ENCODE assay signal across 1 cellular context in genomic region chr3:196632033-196632751, GRCh38.
A peak's percentile ranks its signal among the peaks of the same experiment; 100 is the strongest.
TF ChIP-seq lines count a peak whose summit lies in the region.

No MANE protein-coding gene starts in this region.

TF ChIP-seq in K562, 482 proteins besides CTCF, POLR2A, EP300 and RAD21 (continued from another document and continues in another):
- TF ChIP-seq UBTF (IDR thresholded peaks at IDR 0.05; ENCODE audit: borderline replicate concordance in 1 of 2, low read depth in 2 of 2, low read length in 2 of 2) (peak; percentile 70 to 90; a peak in 3 of 4 replicates), POLR3A (IDR thresholded peaks at IDR 0.05; ENCODE audit: borderline replicate concordance, extremely low read depth, insufficient read depth, insufficient read length) (no peak), C11orf30 (IDR thresholded peaks at IDR 0.05; ENCODE audit: low read depth) (peak; percentile 29; the same call in 1 of the 2 replicates), IRF2 (CRISPR knock-in tag; IDR thresholded peaks at IDR 0.05) (no peak), ZNF197 (CRISPR knock-in tag; IDR thresholded peaks at IDR 0.05; ENCODE audit: low read depth) (0 out of 2 replicates have a peak, but pooled peaks have one; percentile 47), FOXJ3 (CRISPR knock-in tag; IDR thresholded peaks at IDR 0.05) (no peak), ZNF445 (CRISPR knock-in tag; IDR thresholded peaks at IDR 0.05; ENCODE audit: low read depth) (no peak), ERF (CRISPR knock-in tag; IDR thresholded peaks at IDR 0.05) (peak; percentile 14; the same call in 1 of the 2 replicates), SAFB (IDR thresholded peaks at IDR 0.05; ENCODE audit: borderline replicate concordance, low read depth, low read length) (no peak), ZFP1 (CRISPR knock-in tag; IDR thresholded peaks at IDR 0.05) (no peak), GATAD2B (IDR thresholded peaks at IDR 0.05; ENCODE audit: borderline replicate concordance) (no peak), MCM3 (IDR thresholded peaks at IDR 0.05) (no peak), RB1 (IDR thresholded peaks at IDR 0.05; ENCODE audit: low read depth) (peak; percentile 79; the same call in 1 of the 2 replicates), DPF2 (IDR thresholded peaks at IDR 0.05) (no peak; the same call in none of the 2 replicates), LARP7 (IDR thresholded peaks at IDR 0.05) (no peak; the same call in 1 of the 2 replicates), POLR2H (tag; IDR thresholded peaks at IDR 0.05; ENCODE audit: low read depth) (peak; percentile 90), MAFF (IDR thresholded peaks at IDR 0.05; ENCODE audit: low read length) (no peak), ZNF695 (CRISPR knock-in tag; IDR thresholded peaks at IDR 0.05) (no peak), PRDM10 (IDR thresholded peaks at IDR 0.05; ENCODE audit: partially characterized antibody) (no peak), DMBX1 (CRISPR knock-in tag; IDR thresholded peaks at IDR 0.05; ENCODE audit: borderline replicate concordance) (no peak), ZNF699 (CRISPR knock-in tag; IDR thresholded peaks at IDR 0.05; ENCODE audit: insufficient replicate concordance) (no peak), ZSCAN32 (CRISPR knock-in tag; IDR thresholded peaks at IDR 0.05) (no peak), SMAD4 (CRISPR knock-in tag; conservative IDR thresholded peaks at IDR 0.05) (peak; percentile 79), CHAMP1 (IDR thresholded peaks at IDR 0.05) (no peak), ETV5 (CRISPR knock-in tag; IDR thresholded peaks at IDR 0.05; ENCODE audit: low read depth) (peak; percentile 96), ZBED1 (IDR thresholded peaks at IDR 0.05) (no peak), ARNT (IDR thresholded peaks at IDR 0.05) (no peak), CHCHD3 (CRISPR knock-in tag; IDR thresholded peaks at IDR 0.05) (no peak), ZNF280A (IDR thresholded peaks at IDR 0.05; ENCODE audit: low read depth, partially characterized antibody) (no peak), ZNF165 (CRISPR knock-in tag; IDR thresholded peaks at IDR 0.05; ENCODE audit: borderline replicate concordance) (no peak), SIN3A (IDR thresholded peaks at IDR 0.05; ENCODE audit: borderline replicate concordance in 2 of 2, control insufficient read depth in 1 of 2, low read depth in 2 of 2, low read length in 2 of 2) (no peak), KDM1A (IDR thresholded peaks at IDR 0.05) (no peak; a peak in 1 of 4 replicates), HNRNPH1 (optimal IDR thresholded peaks at IDR 0.05; ENCODE audit: low read depth, low read length) (no peak), TOE1 (IDR thresholded peaks at IDR 0.05; ENCODE audit: borderline replicate concordance) (peak; percentile 22; the same call in 1 of the 2 replicates), TOE1 (CRISPR knock-in tag; IDR thresholded peaks at IDR 0.05; ENCODE audit: borderline replicate concordance, low read depth) (no peak), NFYB (IDR thresholded peaks at IDR 0.05; ENCODE audit: extremely low read depth, insufficient read length) (peak; percentile 29)
- TF ChIP-seq, protein P1, sequence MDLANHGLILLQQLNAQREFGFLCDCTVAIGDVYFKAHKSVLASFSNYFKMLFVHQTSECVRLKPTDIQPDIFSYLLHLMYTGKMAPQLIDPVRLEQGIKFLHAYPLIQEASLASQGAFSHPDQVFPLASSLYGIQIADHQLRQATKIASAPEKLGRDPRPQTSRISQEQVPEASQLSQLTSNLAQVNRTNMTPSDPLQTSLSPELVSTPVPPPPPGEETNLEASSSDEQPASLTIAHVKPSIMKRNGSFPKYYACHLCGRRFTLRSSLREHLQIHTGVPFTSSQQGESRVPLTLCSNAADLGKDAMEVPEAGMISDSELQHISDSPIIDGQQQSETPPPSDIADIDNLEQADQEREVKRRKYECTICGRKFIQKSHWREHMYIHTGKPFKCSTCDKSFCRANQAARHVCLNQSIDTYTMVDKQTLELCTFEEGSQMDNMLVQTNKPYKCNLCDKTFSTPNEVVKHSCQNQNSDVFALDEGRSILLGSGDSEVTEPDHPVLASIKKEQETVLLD (IDR thresholded peaks at IDR 0.05): no peak
- TF ChIP-seq, protein P2, sequence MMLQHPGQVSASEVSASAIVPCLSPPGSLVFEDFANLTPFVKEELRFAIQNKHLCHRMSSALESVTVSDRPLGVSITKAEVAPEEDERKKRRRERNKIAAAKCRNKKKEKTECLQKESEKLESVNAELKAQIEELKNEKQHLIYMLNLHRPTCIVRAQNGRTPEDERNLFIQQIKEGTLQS (IDR thresholded peaks at IDR 0.05): no peak
- TF ChIP-seq, protein P2 (CRISPR knock-in tag; conservative IDR thresholded peaks at IDR 0.05): 0 out of 2 replicates have a peak, but pooled peaks have one; percentile 36
- TF ChIP-seq, protein P3, sequence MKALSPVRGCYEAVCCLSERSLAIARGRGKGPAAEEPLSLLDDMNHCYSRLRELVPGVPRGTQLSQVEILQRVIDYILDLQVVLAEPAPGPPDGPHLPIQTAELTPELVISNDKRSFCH (CRISPR knock-in tag; IDR thresholded peaks at IDR 0.05): no peak
- TF ChIP-seq, protein P3 (tag; IDR thresholded peaks at IDR 0.05): no peak
- TF ChIP-seq, protein P4, sequence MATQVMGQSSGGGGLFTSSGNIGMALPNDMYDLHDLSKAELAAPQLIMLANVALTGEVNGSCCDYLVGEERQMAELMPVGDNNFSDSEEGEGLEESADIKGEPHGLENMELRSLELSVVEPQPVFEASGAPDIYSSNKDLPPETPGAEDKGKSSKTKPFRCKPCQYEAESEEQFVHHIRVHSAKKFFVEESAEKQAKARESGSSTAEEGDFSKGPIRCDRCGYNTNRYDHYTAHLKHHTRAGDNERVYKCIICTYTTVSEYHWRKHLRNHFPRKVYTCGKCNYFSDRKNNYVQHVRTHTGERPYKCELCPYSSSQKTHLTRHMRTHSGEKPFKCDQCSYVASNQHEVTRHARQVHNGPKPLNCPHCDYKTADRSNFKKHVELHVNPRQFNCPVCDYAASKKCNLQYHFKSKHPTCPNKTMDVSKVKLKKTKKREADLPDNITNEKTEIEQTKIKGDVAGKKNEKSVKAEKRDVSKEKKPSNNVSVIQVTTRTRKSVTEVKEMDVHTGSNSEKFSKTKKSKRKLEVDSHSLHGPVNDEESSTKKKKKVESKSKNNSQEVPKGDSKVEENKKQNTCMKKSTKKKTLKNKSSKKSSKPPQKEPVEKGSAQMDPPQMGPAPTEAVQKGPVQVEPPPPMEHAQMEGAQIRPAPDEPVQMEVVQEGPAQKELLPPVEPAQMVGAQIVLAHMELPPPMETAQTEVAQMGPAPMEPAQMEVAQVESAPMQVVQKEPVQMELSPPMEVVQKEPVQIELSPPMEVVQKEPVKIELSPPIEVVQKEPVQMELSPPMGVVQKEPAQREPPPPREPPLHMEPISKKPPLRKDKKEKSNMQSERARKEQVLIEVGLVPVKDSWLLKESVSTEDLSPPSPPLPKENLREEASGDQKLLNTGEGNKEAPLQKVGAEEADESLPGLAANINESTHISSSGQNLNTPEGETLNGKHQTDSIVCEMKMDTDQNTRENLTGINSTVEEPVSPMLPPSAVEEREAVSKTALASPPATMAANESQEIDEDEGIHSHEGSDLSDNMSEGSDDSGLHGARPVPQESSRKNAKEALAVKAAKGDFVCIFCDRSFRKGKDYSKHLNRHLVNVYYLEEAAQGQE (CRISPR knock-in tag; IDR thresholded peaks at IDR 0.05; ENCODE audit: low read depth): 0 out of 2 replicates have a peak, but pooled peaks have one; percentile 34
